Comparison of ENCODE assay signal across 8 cellular contexts in genomic region chr11:106076923-106077608, GRCh38. TPM values are rescaled to one million over a fixed set of nuclear protein-coding genes. Genes with fewer than 3 reads are reported as not detected.
DNase-seq lines count a peak whose midpoint lies in the region; ATAC-seq and TF ChIP-seq lines count a peak whose summit lies in the region.

A gene with protein sequence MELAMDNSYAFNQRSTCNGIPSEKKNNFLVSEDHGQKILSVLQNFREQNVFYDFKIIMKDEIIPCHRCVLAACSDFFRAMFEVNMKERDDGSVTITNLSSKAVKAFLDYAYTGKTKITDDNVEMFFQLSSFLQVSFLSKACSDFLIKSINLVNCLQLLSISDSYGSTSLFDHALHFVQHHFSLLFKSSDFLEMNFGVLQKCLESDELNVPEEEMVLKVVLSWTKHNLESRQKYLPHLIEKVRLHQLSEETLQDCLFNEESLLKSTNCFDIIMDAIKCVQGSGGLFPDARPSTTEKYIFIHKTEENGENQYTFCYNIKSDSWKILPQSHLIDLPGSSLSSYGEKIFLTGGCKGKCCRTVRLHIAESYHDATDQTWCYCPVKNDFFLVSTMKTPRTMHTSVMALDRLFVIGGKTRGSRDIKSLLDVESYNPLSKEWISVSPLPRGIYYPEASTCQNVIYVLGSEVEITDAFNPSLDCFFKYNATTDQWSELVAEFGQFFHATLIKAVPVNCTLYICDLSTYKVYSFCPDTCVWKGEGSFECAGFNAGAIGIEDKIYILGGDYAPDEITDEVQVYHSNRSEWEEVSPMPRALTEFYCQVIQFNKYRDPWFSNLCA (minus strand): TSS chr11:106077347. CDS start chr11:106059097, 18,250 bp downstream.

- peak; percentile 97 for ATAC-seq in HG03457 (IDR thresholded peaks at IDR 0.05; ENCODE audit: unreplicated experiment)
- peak; percentile 97 for ATAC-seq in activated CD4-positive, alpha-beta T cell treated with anti-CD3 and anti-CD28 coated beads for 36 hours

- H3K4me3 Mint-ChIP-seq in activated CD4-positive, alpha-beta T cell treated with anti-CD3 and anti-CD28 coated beads for 36 hours = peak within 1 kb of the TSS; percentile 87

- H3K4me3 ChIP-seq in BJ (ENCODE audit: low read depth, low read length) = peak within 1 kb of the TSS; percentile 96
- H3K4me3 ChIP-seq in choroid plexus epithelial cell (ENCODE audit: low read depth, low read length) = peak within 1 kb of the TSS; percentile 96
- peak within 1 kb of the TSS; percentile 90 for H3K4me3 ChIP-seq in kidney epithelial cell (ENCODE audit: low read depth, low read length)

- peaks cover 45% of the 10 kb centered on the region for H3K4me1 Mint-ChIP-seq in activated CD4-positive, alpha-beta T cell treated with anti-CD3 and anti-CD28 coated beads for 36 hours

- no peaks in the 10 kb centered on the region for H3K9me3 Mint-ChIP-seq in activated CD4-positive, alpha-beta T cell treated with anti-CD3 and anti-CD28 coated beads for 36 hours (ENCODE audit: low read depth)

- POLR2A ChIA-PET in BJ (lab: Charles Lee) = interaction anchor here (0.7 to 0.8 kb wide), 3 partner anchors 10 to 16 kb away, joined by 3 to 9 read pairs (median 9); no protein-coding TSS in a partner anchor
- POLR2A ChIA-PET in activated CD4-positive, alpha-beta T cell treated with anti-CD3 and anti-CD28 coated beads for 36 hours (lab: Charles Lee) = interaction anchor here (0.9 kb wide), 1 partner anchor 55 kb away, joined by 3 read pairs; the partner anchor contains the start of gene MSANTD4

- no peaks in the 10 kb centered on the region for H3K36me3 ChIP-seq in BJ (ENCODE audit: control insufficient read depth, insufficient read depth, low read length)
- H3K36me3 ChIP-seq in kidney epithelial cell (ENCODE audit: control insufficient read depth, insufficient read depth, low read length) = no peaks in the 10 kb centered on the region

- peaks cover 21% of the 10 kb centered on the region for H3K36me3 Mint-ChIP-seq in activated CD4-positive, alpha-beta T cell treated with anti-CD3 and anti-CD28 coated beads for 36 hours (ENCODE audit: low read depth)

- CTCF ChIA-PET in BJ (lab: Yijun Ruan, JAX) = interaction anchor here (0.7 to 1.5 kb wide), 4 partner anchors 11 to 32 kb away, joined by 3 to 4 read pairs (median 4); no protein-coding TSS in a partner anchor
- CTCF ChIA-PET in activated CD4-positive, alpha-beta T cell treated with anti-CD3 and anti-CD28 coated beads for 36 hours (lab: Charles Lee) = interaction anchor here (0.6 to 1.4 kb wide), 7 partner anchors 10 to 1130 kb away, joined by 3 to 7 read pairs (median 4); no protein-coding TSS in a partner anchor

- H3K27me3 Mint-ChIP-seq in activated CD4-positive, alpha-beta T cell treated with anti-CD3 and anti-CD28 coated beads for 36 hours = no peaks in the 10 kb centered on the region

- H3K27me3 ChIP-seq in BJ (ENCODE audit: control insufficient read depth, insufficient read depth, low read length) (no peaks in the 10 kb centered on the region), kidney epithelial cell (ENCODE audit: control insufficient read depth, insufficient read depth, low read length) (no peaks in the 10 kb centered on the region)

- H3K27ac Mint-ChIP-seq in activated CD4-positive, alpha-beta T cell treated with anti-CD3 and anti-CD28 coated beads for 36 hours = peak within 1 kb of the TSS; percentile 91

- DNase-seq in BJ (ENCODE audit: low read depth) (peak; percentile 97), GM19240 (ENCODE audit: insufficient read length, low spot score) (peak; percentile 18), NCI-H510A treated with DMSO at 0.1 percent for 48 hours (lab: John Stamatoyannopoulos, UW) (peak; percentile 98), choroid plexus epithelial cell (ENCODE audit: low read depth) (peak; percentile 100), kidney epithelial cell (ENCODE audit: low read depth) (peak; percentile 96)
- peak; percentile 99 for DNase-seq in activated CD4-positive, alpha-beta T cell treated with anti-CD3 and anti-CD28 coated beads for 36 hours
- peak; percentile 98 for DNase-seq in stimulated activated CD4-positive, alpha-beta T cell treated with anti-CD3 and anti-CD28 coated beads, Interleukin-15, amount 100 ng/mL, for 24 hours

- TF ChIP-seq CTCF in BJ (IDR thresholded peaks at IDR 0.05; ENCODE audit: insufficient read depth, low read depth, low read length) = peak; percentile 68
- peak; percentile 55 for TF ChIP-seq CTCF in choroid plexus epithelial cell (conservative IDR thresholded peaks at IDR 0.05; ENCODE audit: low read depth, low read length)
- peak; percentile 55 for TF ChIP-seq CTCF in kidney epithelial cell (IDR thresholded peaks at IDR 0.05; ENCODE audit: insufficient read depth, low read length, poor library complexity, severe bottlenecking)

- intact Hi-C loops in activated CD4-positive, alpha-beta T cell treated with anti-CD3 and anti-CD28 coated beads for 36 hours (cut with DNase I, micrococcal nuclease) = loop anchor here (1.0 to 10.0 kb wide), 5 partner anchors 14 to 1488 kb away; partner anchors contain the start of genes MSANTD4 (in 2 of the 2), ALKBH8 (in 1 of the 2) and CWF19L2 (in 1 of the 2)

RNA-seq across cellular contexts. Expression of the gene that starts here (rescaled TPM):
- polyA plus RNA-seq in BJ (2011; rRNA removed) = 1.2 and 7.4 TPM in 2 replicates
- polyA minus RNA-seq in BJ (2011; rRNA and poly(A)+ RNA removed) = 1.6 and 2.1 TPM in 2 replicates
- 1 to 10 TPM; 8.9 to 9.1 TPM for total RNA-seq in activated CD4-positive, alpha-beta T cell treated with anti-CD3 and anti-CD28 coated beads for 36 hours
- total RNA-seq in kidney epithelial cell = 1.6 and 3.6 TPM in 2 replicates

Comparison
In these comparisons a context has a peak if more than half of its experiments do, and no peak if none do; other contexts are left out.
1. Peak in every context shown above with its lines: DNase-seq, ATAC-seq and H3K4me3 ChIP-seq.
2. DNase-seq: peak in every context shown above with its lines; median percentile 100 in choroid plexus epithelial cell; 99 in activated CD4-positive, alpha-beta T cell treated with anti-CD3 and anti-CD28 coated beads for 36 hours; 98 in NCI-H510A treated with DMSO at 0.1 percent for 48 hours; 98 in stimulated activated CD4-positive, alpha-beta T cell treated with anti-CD3 and anti-CD28 coated beads, Interleukin-15, amount 100 ng/mL, for 24 hours; 97 in BJ; 96 in kidney epithelial cell; 18 in GM19240.